ENCODE assay signal across 11 cellular contexts in the genomic region with DNA sequence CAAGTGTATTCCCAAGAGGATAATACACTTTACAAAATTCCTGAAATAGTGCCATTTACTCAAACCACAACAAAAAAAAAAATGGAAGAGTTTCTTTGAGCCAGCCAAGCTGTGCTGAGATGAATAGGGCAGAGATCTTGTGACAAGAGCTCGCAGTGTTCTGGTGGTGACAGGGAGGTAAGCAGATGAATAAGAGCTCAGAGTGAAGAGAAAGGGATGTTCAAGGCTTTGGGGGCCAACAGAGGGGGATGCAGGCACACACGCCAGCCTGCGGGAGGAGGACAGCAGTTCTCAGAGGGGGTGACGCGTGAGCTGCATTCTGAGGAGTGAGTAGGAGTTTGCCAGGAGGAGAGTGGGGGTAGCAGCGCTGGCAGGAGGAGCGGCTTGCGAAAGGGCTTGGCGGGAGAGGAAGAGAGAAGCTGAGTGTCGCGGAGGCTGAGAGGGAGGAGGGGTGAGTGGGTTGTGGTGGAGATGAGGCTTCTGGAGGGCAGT.
DNase-seq lines count a peak whose midpoint lies in the region; ATAC-seq and TF ChIP-seq lines count a peak whose summit lies in the region.
"Had no signal": no experiment of that assay in that cellular context is flagged by ENCODE, and none has a peak within 500 bp of the region (broad histone marks: within the 10 kb centered on the region; RNA-seq: fewer than 3 reads in every experiment).

No MANE protein-coding gene starts in this region.

- H3K4me3 ChIP-seq in NT2/D1 (ENCODE audit: insufficient read length, low read depth) (no peak overlapping the region), fibroblast of mammary gland (ENCODE audit: control insufficient read depth, low read depth, low read length) (peak overlapping the region; percentile 0)
- H3K4me3 ChIP-seq: HAP-1 had no signal

- H3K9me3 Mint-ChIP-seq in nephron: no peaks in the 10 kb centered on the region
- no peaks in the 10 kb centered on the region for H3K9me3 Mint-ChIP-seq in activated T-cell treated with anti-CD3 and anti-CD28 coated beads, Interleukin-2, amount 50 U/mL, for 72 hours

- H3K4me1 Mint-ChIP-seq in nephron: peaks cover 34% of the 10 kb centered on the region
- no peaks in the 10 kb centered on the region for H3K4me1 Mint-ChIP-seq in activated T-cell treated with anti-CD3 and anti-CD28 coated beads, Interleukin-2, amount 50 U/mL, for 72 hours (ENCODE audit: low read depth)

- H3K9me3 ChIP-seq in NT2/D1 (ENCODE audit: insufficient read depth, low read length): no peaks in the 10 kb centered on the region
- H3K9me3 ChIP-seq: HAP-1 had no signal

- peak overlapping the region; percentile 50 for H3K9ac ChIP-seq in NT2/D1 (ENCODE audit: insufficient read length, low read depth)

- H3K4me3 Mint-ChIP-seq in nephron: peak overlapping the region; percentile 57 to 74 (median 71)
- H3K4me3 Mint-ChIP-seq in activated T-cell treated with anti-CD3 and anti-CD28 coated beads, Interleukin-2, amount 50 U/mL, for 72 hours: peak overlapping the region in 1 of 2 donors; percentile 12

- peaks cover 38% of the 10 kb centered on the region for H3K36me3 Mint-ChIP-seq in nephron (ENCODE audit: low read depth)
- H3K36me3 Mint-ChIP-seq in activated T-cell treated with anti-CD3 and anti-CD28 coated beads, Interleukin-2, amount 50 U/mL, for 72 hours (ENCODE audit: insufficient read depth in 2 of 2): no peaks in the 10 kb centered on the region

- CTCF ChIA-PET in HEK293T (lab: Yijun Ruan, JAX): no interaction called here

- peak overlapping the region; percentile 29 to 54 (median 53) for H3K27ac Mint-ChIP-seq in nephron
- no peak overlapping the region for H3K27ac Mint-ChIP-seq in activated T-cell treated with anti-CD3 and anti-CD28 coated beads, Interleukin-2, amount 50 U/mL, for 72 hours

- TF ChIP-seq CTCF in AG09319 (IDR thresholded peaks at IDR 0.05; ENCODE audit: low read depth, low read length): no peak
- no peak for TF ChIP-seq CTCF in fibroblast of mammary gland (conservative IDR thresholded peaks at IDR 0.05; ENCODE audit: control insufficient read depth, insufficient read depth, low read depth, low read length)
- no peak for TF ChIP-seq CTCF in nephron (IDR thresholded peaks at IDR 0.05; ENCODE audit: unreplicated experiment in 3 of 3)

- H3K36me3 ChIP-seq in NT2/D1 (ENCODE audit: insufficient read depth, insufficient read length, low read length): no peaks in the 10 kb centered on the region
- H3K36me3 ChIP-seq: HAP-1 had no signal

- H3K4me1 ChIP-seq in NT2/D1 (ENCODE audit: insufficient read depth, insufficient read length): no peaks in the 10 kb centered on the region
- H3K4me1 ChIP-seq: HAP-1 had no signal

- DNase-seq in AG09319 (ENCODE audit: extremely low read depth, low read depth) (peak; percentile 22), NT2/D1 (ENCODE audit: low read depth, low spot score) (peak; percentile 28), fibroblast of mammary gland (ENCODE audit: low read depth) (peak; percentile 87), SHP77 (lab: John Stamatoyannopoulos, UW) (no peak), HEK293T (ENCODE audit: extremely low spot score) (no peak)
- DNase-seq in activated CD8-positive, alpha-beta memory T cell treated with anti-CD3 and anti-CD28 coated beads for 24 hours: no peak
- no peak for DNase-seq in activated T-cell treated with anti-CD3 and anti-CD28 coated beads, Interleukin-2, amount 50 U/mL, for 72 hours
- DNase-seq: activated CD8-positive, alpha-beta memory T cell treated with anti-CD3 and anti-CD28 coated beads, Interleukin-2, amount 50 U/mL, for 4 hours; NCI-H1694 treated with DMSO at 0.1 percent for 48 hours had no signal

- H3K27me3 Mint-ChIP-seq in nephron (ENCODE audit: low read depth): no peaks in the 10 kb centered on the region
- peaks cover 6% of the 10 kb centered on the region for H3K27me3 Mint-ChIP-seq in activated T-cell treated with anti-CD3 and anti-CD28 coated beads, Interleukin-2, amount 50 U/mL, for 72 hours (ENCODE audit: low read depth)

- POLR2A ChIA-PET in HEK293T (lab: Yijun Ruan, JAX): no interaction called here

- ATAC-seq in activated T-cell treated with anti-CD3 and anti-CD28 coated beads, Interleukin-2, amount 50 U/mL, for 72 hours (replicated peaks in 1 of 2): no peak

- no peaks in the 10 kb centered on the region for H3K27me3 ChIP-seq in NT2/D1 (ENCODE audit: insufficient read depth, insufficient read length)

TF ChIP-seq in HEK293T, 16 proteins besides CTCF, POLR2A, EP300 and RAD21:
- no peak for TF ChIP-seq L3MBTL2 (conservative IDR thresholded peaks at IDR 0.05)
- no peak for TF ChIP-seq FOXK2 (IDR thresholded peaks at IDR 0.05)
- TF ChIP-seq, protein P1, sequence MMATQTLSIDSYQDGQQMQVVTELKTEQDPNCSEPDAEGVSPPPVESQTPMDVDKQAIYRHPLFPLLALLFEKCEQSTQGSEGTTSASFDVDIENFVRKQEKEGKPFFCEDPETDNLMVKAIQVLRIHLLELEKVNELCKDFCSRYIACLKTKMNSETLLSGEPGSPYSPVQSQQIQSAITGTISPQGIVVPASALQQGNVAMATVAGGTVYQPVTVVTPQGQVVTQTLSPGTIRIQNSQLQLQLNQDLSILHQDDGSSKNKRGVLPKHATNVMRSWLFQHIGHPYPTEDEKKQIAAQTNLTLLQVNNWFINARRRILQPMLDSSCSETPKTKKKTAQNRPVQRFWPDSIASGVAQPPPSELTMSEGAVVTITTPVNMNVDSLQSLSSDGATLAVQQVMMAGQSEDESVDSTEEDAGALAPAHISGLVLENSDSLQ (IDR thresholded peaks at IDR 0.05): no peak
- no peak for TF ChIP-seq SUZ12 (IDR thresholded peaks at IDR 0.05)
- TF ChIP-seq FOXA1 (IDR thresholded peaks at IDR 0.05): no peak
- TF ChIP-seq HDGF (IDR thresholded peaks at IDR 0.05; ENCODE audit: borderline replicate concordance): no peak
- no peak for TF ChIP-seq SP1 (IDR thresholded peaks at IDR 0.05)
- TF ChIP-seq CTBP1 (IDR thresholded peaks at IDR 0.05; ENCODE audit: borderline replicate concordance): no peak
- no peak for TF ChIP-seq ELF4 (IDR thresholded peaks at IDR 0.05)
- no peak for TF ChIP-seq LEF1 (IDR thresholded peaks at IDR 0.05; ENCODE audit: borderline replicate concordance)
- no peak for TF ChIP-seq TARDBP (IDR thresholded peaks at IDR 0.05)
- no peak for TF ChIP-seq NFRKB (IDR thresholded peaks at IDR 0.05)
- TF ChIP-seq FOXM1 (IDR thresholded peaks at IDR 0.05; ENCODE audit: borderline replicate concordance): no peak
- no peak for TF ChIP-seq ZNF384 (IDR thresholded peaks at IDR 0.05)
- TF ChIP-seq BHLHE40 (IDR thresholded peaks at IDR 0.05; ENCODE audit: borderline replicate concordance): no peak
- TF ChIP-seq ARNT (IDR thresholded peaks at IDR 0.05): no peak
TF ChIP-seq in HEK293T: peak in this region for 0.

Comparison
In these comparisons a context has a peak if more than half of its experiments do, and no peak if none do; other contexts are left out.
1. DNase-seq: peak in AG09319 (single experiment), NT2/D1 (single experiment) and fibroblast of mammary gland (single experiment); none in activated CD8-positive, alpha-beta memory T cell treated with anti-CD3 and anti-CD28 coated beads for 24 hours (single experiment), SHP77 (0 of 2), HEK293T (single experiment) and activated T-cell treated with anti-CD3 and anti-CD28 coated beads, Interleukin-2, amount 50 U/mL, for 72 hours (0 of 2).